In genomic region chr7:79272066-79272669, GRCh38 we compare ENCODE assay signal across 7 cellular contexts.
A peak's percentile ranks its signal among the peaks of the same experiment; 100 is the strongest.
DNase-seq lines count a peak whose midpoint lies in the region; FAIRE-seq and TF ChIP-seq lines count a peak whose summit lies in the region.

No MANE protein-coding gene starts in this region.

- H3K27me3 ChIP-seq in GM06990 (replicated peaks; ENCODE audit: control insufficient read depth, insufficient read depth, low read length): no peaks in the 10 kb centered on the region
- no peaks in the 10 kb centered on the region for H3K27me3 ChIP-seq in astrocyte (ENCODE audit: insufficient read depth, low read length)
- H3K27me3 ChIP-seq in liver (ENCODE audit: control insufficient read depth in 4 of 4, insufficient read depth in 4 of 4, low read length in 3 of 4): no peaks in the 10 kb centered on the region

- H3K4me1 ChIP-seq in astrocyte (ENCODE audit: insufficient read depth, low read length): no peaks in the 10 kb centered on the region
- no peaks in the 10 kb centered on the region for H3K4me1 ChIP-seq in liver (ENCODE audit: control insufficient read depth in 4 of 4, insufficient read depth in 4 of 4, low read length in 3 of 4)

- no peaks in the 10 kb centered on the region for H3K4me1 Mint-ChIP-seq in astrocyte (ENCODE audit: low read depth, unreplicated experiment)
- H3K4me1 Mint-ChIP-seq in activated T-helper 1 cell treated with anti-CD3 and anti-CD28 coated beads, Interleukin-12 subunit alpha, Interleukin-12 subunit beta, Interleukin-2, Interleukin-4 antibody, amounts not matched to agents 30 ng/mL and 10 ng/mL and 1 ng/mL, durations not matched to agents 14 hours and 24 hours and 36 hours (ENCODE audit: low read depth): no peaks in the 10 kb centered on the region

- H3K9ac ChIP-seq in astrocyte (ENCODE audit: low read length) (no peak overlapping the region), liver (ENCODE audit: low read depth in 1 of 2, low read length in 2 of 2) (no peak overlapping the region)

- H3K27ac ChIP-seq in astrocyte (ENCODE audit: low read depth, low read length) (no peak overlapping the region), liver (ENCODE audit: low read depth in 1 of 2, low read length in 2 of 2) (no peak overlapping the region)

- no peaks in the 10 kb centered on the region for H4K20me1 ChIP-seq in astrocyte (ENCODE audit: insufficient read depth, low read length)

- 32% methylated on average over 4 of the region's 4 CpGs for WGBS in liver

- DNase-seq in GM06990 (ENCODE audit: extremely low read depth, insufficient read length) (no peak), HCEC 1CT (peak; percentile 61), NCI-H146 (lab: John Stamatoyannopoulos, UW) (peak; percentile 6), astrocyte (ENCODE audit: low read depth) (peak; percentile 26), activated gamma-delta T cell treated with Interleukin-2 at 50 U/mL for 16 hours (no peak)
- no peak for DNase-seq in activated T-helper 1 cell treated with anti-CD3 and anti-CD28 coated beads, Interleukin-12 subunit alpha, Interleukin-12 subunit beta, Interleukin-2, Interleukin-4 antibody, amounts not matched to agents 30 ng/mL and 10 ng/mL and 1 ng/mL, durations not matched to agents 14 hours and 24 hours and 36 hours (ENCODE audit: low spot score)

- no peak for FAIRE-seq in astrocyte (lab: Jason Lieb, UNC)

- no peak overlapping the region for H3K4me2 ChIP-seq in astrocyte (ENCODE audit: low read length)

- H3K9me3 Mint-ChIP-seq in astrocyte (ENCODE audit: unreplicated experiment): peaks cover 7% of the 10 kb centered on the region
- no peaks in the 10 kb centered on the region for H3K9me3 Mint-ChIP-seq in activated T-helper 1 cell treated with anti-CD3 and anti-CD28 coated beads, Interleukin-12 subunit alpha, Interleukin-12 subunit beta, Interleukin-2, Interleukin-4 antibody, amounts not matched to agents 30 ng/mL and 10 ng/mL and 1 ng/mL, durations not matched to agents 14 hours and 24 hours and 36 hours

- H3K27ac Mint-ChIP-seq in astrocyte (ENCODE audit: unreplicated experiment): no peak overlapping the region
- no peak overlapping the region for H3K27ac Mint-ChIP-seq in activated T-helper 1 cell treated with anti-CD3 and anti-CD28 coated beads, Interleukin-12 subunit alpha, Interleukin-12 subunit beta, Interleukin-2, Interleukin-4 antibody, amounts not matched to agents 30 ng/mL and 10 ng/mL and 1 ng/mL, durations not matched to agents 14 hours and 24 hours and 36 hours

- intact Hi-C loops in activated T-helper 1 cell treated with anti-CD3 and anti-CD28 coated beads, Interleukin-12 subunit alpha, Interleukin-12 subunit beta, Interleukin-2, Interleukin-4 antibody, amounts not matched to agents 30 ng/mL and 10 ng/mL and 1 ng/mL, durations not matched to agents 14 hours and 24 hours and 36 hours (cut with micrococcal nuclease): no loop called here

- H3K27me3 Mint-ChIP-seq in astrocyte (ENCODE audit: low read depth, unreplicated experiment): peaks cover 2% of the 10 kb centered on the region
- no peaks in the 10 kb centered on the region for H3K27me3 Mint-ChIP-seq in activated T-helper 1 cell treated with anti-CD3 and anti-CD28 coated beads, Interleukin-12 subunit alpha, Interleukin-12 subunit beta, Interleukin-2, Interleukin-4 antibody, amounts not matched to agents 30 ng/mL and 10 ng/mL and 1 ng/mL, durations not matched to agents 14 hours and 24 hours and 36 hours (ENCODE audit: insufficient read depth)

- H3K9me3 ChIP-seq in astrocyte (ENCODE audit: insufficient read depth, low read depth, low read length): no peaks in the 10 kb centered on the region
- H3K9me3 ChIP-seq in liver (ENCODE audit: control insufficient read depth in 4 of 4, low read length in 3 of 4): no peaks in the 10 kb centered on the region

- H3K36me3 ChIP-seq in GM06990 (ENCODE audit: control insufficient read depth, insufficient read depth, low read length) (no peaks in the 10 kb centered on the region), astrocyte (ENCODE audit: insufficient read depth, low read length) (no peaks in the 10 kb centered on the region), liver (ENCODE audit: control insufficient read depth in 4 of 4, insufficient read depth in 3 of 4, low read depth in 1 of 4, low read length in 3 of 4) (no peaks in the 10 kb centered on the region)

- no peaks in the 10 kb centered on the region for H3K36me3 Mint-ChIP-seq in astrocyte (ENCODE audit: low read depth, unreplicated experiment)
- H3K36me3 Mint-ChIP-seq in activated T-helper 1 cell treated with anti-CD3 and anti-CD28 coated beads, Interleukin-12 subunit alpha, Interleukin-12 subunit beta, Interleukin-2, Interleukin-4 antibody, amounts not matched to agents 30 ng/mL and 10 ng/mL and 1 ng/mL, durations not matched to agents 14 hours and 24 hours and 36 hours (ENCODE audit: low read depth): no peaks in the 10 kb centered on the region

- no peaks in the 10 kb centered on the region for H3K79me2 ChIP-seq in astrocyte (ENCODE audit: insufficient read depth, low read length)

- no peak overlapping the region for H2AFZ ChIP-seq in astrocyte (ENCODE audit: low read depth, low read length)

- no peak overlapping the region for H3K4me3 Mint-ChIP-seq in astrocyte (ENCODE audit: unreplicated experiment)
- H3K4me3 Mint-ChIP-seq in activated T-helper 1 cell treated with anti-CD3 and anti-CD28 coated beads, Interleukin-12 subunit alpha, Interleukin-12 subunit beta, Interleukin-2, Interleukin-4 antibody, amounts not matched to agents 30 ng/mL and 10 ng/mL and 1 ng/mL, durations not matched to agents 14 hours and 24 hours and 36 hours: no peak overlapping the region

- peak; percentile 75 to 80 for TF ChIP-seq RAD21 in liver (IDR thresholded peaks at IDR 0.05)

- TF ChIP-seq CTCF in GM06990 (IDR thresholded peaks at IDR 0.05; ENCODE audit: insufficient read depth, low read length, poor library complexity, severe bottlenecking) (peak; percentile 58), astrocyte (IDR thresholded peaks at IDR 0.05; ENCODE audit: insufficient read depth, low read depth, low read length) (peak; percentile 56), liver (IDR thresholded peaks at IDR 0.05; ENCODE audit: low read depth, low read length, missing input control) (peak; percentile 58)

- H3K4me3 ChIP-seq in GM06990 (replicated peaks; ENCODE audit: low read depth, low read length) (no peak overlapping the region), astrocyte (ENCODE audit: insufficient read depth, low read depth, low read length) (no peak overlapping the region), liver (ENCODE audit: low read depth in 1 of 3, low read length in 3 of 3) (no peak overlapping the region)

TF ChIP-seq in liver, 16 proteins besides CTCF, POLR2A, EP300 and RAD21:
- TF ChIP-seq ATF3 (IDR thresholded peaks at IDR 0.05): no peak

Comparison
In these comparisons a context has a peak if more than half of its experiments do, and no peak if none do; other contexts are left out.
1. DNase-seq: peak in HCEC 1CT (single experiment), NCI-H146 (single experiment) and astrocyte (single experiment); none in GM06990 (single experiment), activated T-helper 1 cell treated with anti-CD3 and anti-CD28 coated beads, Interleukin-12 subunit alpha, Interleukin-12 subunit beta, Interleukin-2, Interleukin-4 antibody, amounts not matched to agents 30 ng/mL and 10 ng/mL and 1 ng/mL, durations not matched to agents 14 hours and 24 hours and 36 hours (single experiment) and activated gamma-delta T cell treated with Interleukin-2 at 50 U/mL for 16 hours (single experiment).
2. Peak in every context shown above with its lines, with median percentiles within 50 percentile points of each other: CTCF ChIP-seq.